ENCODE assay signal across 21 cellular contexts in genomic region chr15:36778516-36778915, GRCh38.
A peak's percentile ranks its signal among the peaks of the same experiment; 100 is the strongest.
DNase-seq lines count a peak whose midpoint lies in the region; ATAC-seq and TF ChIP-seq lines count a peak whose summit lies in the region.
"Had no signal": no experiment of that assay in that cellular context is flagged by ENCODE, and none has a peak within 500 bp of the region (broad histone marks: within the 10 kb centered on the region; RNA-seq: fewer than 3 reads in every experiment).

No MANE protein-coding gene starts in this region.

- peak; percentile 5 to 48; a peak in 1 of 4 replicates for TF ChIP-seq EP300 in SK-N-SH (IDR thresholded peaks at IDR 0.05; ENCODE audit: borderline replicate concordance in 1 of 2, low read depth in 1 of 2, low read length in 1 of 2)

- DNase-seq in A172 (ENCODE audit: low spot score): peak; percentile 60
- peak; percentile 79 for DNase-seq in Caki2 (ENCODE audit: low read depth)
- no peak for DNase-seq in SK-N-SH
- DNase-seq in fibroblast of pulmonary artery (ENCODE audit: low read depth): peak; percentile 22
- no peak for DNase-seq in islet precursor cell
- DNase-seq in NCI-H524 (lab: John Stamatoyannopoulos, UW): no peak
- DNase-seq: activated B cell treated with CpG ODN at 0.5 μM for 24 hours; activated CD4-positive, alpha-beta memory T cell treated with anti-CD3 and anti-CD28 coated beads, Interleukin-2, amount 10 ng/mL, durations not matched to agents 7 days and 5 days; activated naive CD4-positive, alpha-beta T cell treated with Interleukin-2 at 50 U/mL for 16 hours; body of pancreas; NCI-H2171 treated with DMSO at 0.1 percent for 48 hours; NCI-H748 treated with DMSO at 0.1 percent for 48 hours; nucleus accumbens; right lobe of liver; SJCRH30; T-helper 17 cell; testis had no signal

- H3K9me2 ChIP-seq in SK-N-SH: no peaks in the 10 kb centered on the region

- peak overlapping the region; percentile 16 to 71; a peak in 2 of 4 replicates for H3K27ac ChIP-seq in SK-N-SH (ENCODE audit: low read depth in 2 of 2, low read length in 1 of 2)
- H3K27ac ChIP-seq: body of pancreas, coronary artery, right lobe of liver, SJCRH30, testis had no signal

- in situ Hi-C loops in Caki2 (cut with HindIII; ENCODE audit: low pct_unique_long_range_greater_than_20kb, low sequenced_read_pairs): no loop called here

- H3F3A ChIP-seq in SK-N-SH (replicated peaks; ENCODE audit: insufficient read depth): no peaks in the 10 kb centered on the region

- no peaks in the 10 kb centered on the region for H3K36me3 ChIP-seq in SK-N-SH (replicated peaks in 1 of 2; ENCODE audit: control insufficient read depth in 1 of 2, insufficient read depth in 2 of 2, low read length in 1 of 2)
- H3K36me3 ChIP-seq: right lobe of liver, SJCRH30 had no signal

- CTCF ChIA-PET in SK-N-SH (lab: Yijun Ruan, JAX): no interaction called here

- no peaks in the 10 kb centered on the region for H3K79me2 ChIP-seq in SK-N-SH (ENCODE audit: insufficient read depth)

- peaks cover 0 to 5% of the 10 kb centered on the region in 2 experiments; a peak in 1 of 4 replicates for H3K4me1 ChIP-seq in SK-N-SH (ENCODE audit: control insufficient read depth in 1 of 2, insufficient read depth in 2 of 2, low read depth in 1 of 2, low read length in 1 of 2)
- H3K4me1 ChIP-seq: right lobe of liver, SJCRH30, testis had no signal

- TF ChIP-seq CTCF in SK-N-SH (IDR thresholded peaks at IDR 0.05): no peak
- no peak for TF ChIP-seq CTCF in fibroblast of pulmonary artery (IDR thresholded peaks at IDR 0.05; ENCODE audit: low read length, missing control alignments)

- H3K4me2 ChIP-seq in SK-N-SH: no peak overlapping the region

- H3K4me3 ChIP-seq in SK-N-SH (ENCODE audit: low read depth in 2 of 2, low read length in 1 of 2) (no peak overlapping the region), fibroblast of pulmonary artery (replicated peaks; ENCODE audit: low read depth, low read length) (no peak overlapping the region)
- H3K4me3 ChIP-seq: body of pancreas, coronary artery, right lobe of liver, SJCRH30, testis had no signal

- no peak overlapping the region for H2AFZ ChIP-seq in SK-N-SH (ENCODE audit: low read depth)

- H3K9me3 ChIP-seq in SK-N-SH: no peaks in the 10 kb centered on the region
- H3K9me3 ChIP-seq: body of pancreas, right lobe of liver, SJCRH30, testis had no signal

- no peaks in the 10 kb centered on the region for H4K20me1 ChIP-seq in SK-N-SH (ENCODE audit: insufficient read depth)

- WGBS in SK-N-SH (ENCODE audit: low lambda C conversion rate): 18% methylated on average over 1 of the region's 1 CpG

- POLR2A ChIA-PET in SK-N-SH (lab: Yijun Ruan, JAX): no interaction called here

- no peaks in the 10 kb centered on the region for H3K27me3 ChIP-seq in SK-N-SH (ENCODE audit: insufficient read depth)
- H3K27me3 ChIP-seq: body of pancreas, right lobe of liver, SJCRH30, testis had no signal

- no peak for TF ChIP-seq RAD21 in SK-N-SH (IDR thresholded peaks at IDR 0.05; ENCODE audit: low read length)

- H3K9ac ChIP-seq in SK-N-SH: no peak overlapping the region

- ATAC-seq in GM18907 (IDR thresholded peaks at IDR 0.05; ENCODE audit: unreplicated experiment) (no peak), HG03439 (IDR thresholded peaks at IDR 0.05; ENCODE audit: unreplicated experiment) (no peak)
- ATAC-seq: body of pancreas; right lobe of liver; stimulated activated effector memory CD8-positive, alpha-beta T cell treated with anti-CD3 and anti-CD28 coated beads, Interleukin-12 subunit alpha, Interleukin-12 subunit beta, amount 100 ng/mL, for 72 hours; T-helper 17 cell had no signal

TF ChIP-seq in SK-N-SH, 30 proteins besides CTCF, POLR2A, EP300 and RAD21:
- TF ChIP-seq ZBTB33 (IDR thresholded peaks at IDR 0.05; ENCODE audit: borderline replicate concordance, low read depth) (no peak), RFX5 (IDR thresholded peaks at IDR 0.05; ENCODE audit: low read length) (no peak), MAX (IDR thresholded peaks at IDR 0.05; ENCODE audit: low read depth) (no peak), FOSL2 (IDR thresholded peaks at IDR 0.05; ENCODE audit: borderline replicate concordance, low read depth) (0 out of 2 replicates have a peak, but pooled peaks have one; percentile 20), POLR2AphosphoS5 (IDR thresholded peaks at IDR 0.05; ENCODE audit: low read depth, low read length) (peak; percentile 43; the same call in 1 of the 2 replicates), JUND (IDR thresholded peaks at IDR 0.05) (peak; percentile 45; the same call in 1 of the 2 replicates), TEAD4 (IDR thresholded peaks at IDR 0.05; ENCODE audit: borderline replicate concordance, insufficient read depth) (peak; percentile 8; the same call in 1 of the 2 replicates), USF2 (IDR thresholded peaks at IDR 0.05; ENCODE audit: borderline replicate concordance, low read depth, low read length) (no peak), TAF1 (IDR thresholded peaks at IDR 0.05; ENCODE audit: borderline replicate concordance, low read depth, low read length) (no peak), NFIC (IDR thresholded peaks at IDR 0.05; ENCODE audit: borderline replicate concordance) (peak; percentile 55; the same call in 1 of the 2 replicates), FOXM1 (IDR thresholded peaks at IDR 0.05; ENCODE audit: low read depth) (0 out of 2 replicates have a peak, but pooled peaks have one; percentile 13), PBX3 (IDR thresholded peaks at IDR 0.05) (peak; percentile 76), EZH2phosphoT487 (IDR thresholded peaks at IDR 0.05; ENCODE audit: borderline replicate concordance, low read depth) (no peak), ELF1 (IDR thresholded peaks at IDR 0.05) (no peak), MEF2A (IDR thresholded peaks at IDR 0.05; ENCODE audit: borderline replicate concordance, low read depth) (peak; percentile 79), RXRA (IDR thresholded peaks at IDR 0.05; ENCODE audit: borderline replicate concordance, low read depth) (no peak), SIN3A (IDR thresholded peaks at IDR 0.05; ENCODE audit: borderline replicate concordance, low read depth, low read length) (no peak), SMC3 (IDR thresholded peaks at IDR 0.05; ENCODE audit: low read depth, low read length) (no peak)

Comparison
In these comparisons a context has a peak if more than half of its experiments do, and no peak if none do; other contexts are left out.
1. DNase-seq: peak in A172 (single experiment), Caki2 (single experiment) and fibroblast of pulmonary artery (single experiment); none in SK-N-SH (single experiment), islet precursor cell (single experiment) and NCI-H524 (0 of 2).